Comparison of ENCODE assay signal across 8 cellular contexts in the genomic region with DNA sequence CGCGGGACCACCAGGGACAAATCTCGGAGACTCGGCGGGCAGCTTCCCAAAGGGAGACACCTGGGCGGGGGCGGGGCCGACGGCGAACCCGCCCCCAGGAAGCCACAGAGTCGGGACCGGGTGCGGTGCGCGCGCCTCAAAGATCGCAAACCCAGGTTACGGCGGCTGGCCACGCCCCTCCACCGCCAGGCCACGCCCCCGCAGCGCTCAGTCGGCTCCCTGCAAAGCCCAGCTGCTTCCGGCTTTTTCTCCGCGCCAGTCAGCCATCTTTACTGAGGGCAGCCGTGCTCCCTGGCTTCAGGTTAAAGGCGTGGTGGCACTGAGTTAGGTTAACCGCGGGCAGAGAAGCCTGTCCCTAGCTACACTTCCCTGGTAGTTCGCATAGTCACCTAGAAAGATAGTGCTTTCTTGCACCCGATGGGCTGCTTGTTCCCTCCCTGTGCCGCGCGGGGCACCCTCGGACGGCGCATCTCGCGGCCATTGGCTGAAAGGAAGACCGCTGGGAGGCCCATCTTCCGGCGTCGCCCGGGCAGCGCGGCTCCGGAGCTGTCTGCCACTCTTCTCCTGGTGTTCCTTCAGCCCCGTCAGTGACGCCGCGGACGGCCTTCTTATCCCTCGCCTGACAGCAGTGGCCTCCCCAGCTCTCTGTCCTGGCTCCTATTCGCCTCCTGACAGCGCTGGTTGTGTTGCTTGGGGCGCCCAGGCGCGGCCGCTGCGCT. TPM values are rescaled to one million over a fixed set of nuclear protein-coding genes. Genes with fewer than 3 reads are reported as not detected.
DNase-seq lines count a peak whose midpoint lies in the region; ATAC-seq and TF ChIP-seq lines count a peak whose summit lies in the region.

A gene with protein sequence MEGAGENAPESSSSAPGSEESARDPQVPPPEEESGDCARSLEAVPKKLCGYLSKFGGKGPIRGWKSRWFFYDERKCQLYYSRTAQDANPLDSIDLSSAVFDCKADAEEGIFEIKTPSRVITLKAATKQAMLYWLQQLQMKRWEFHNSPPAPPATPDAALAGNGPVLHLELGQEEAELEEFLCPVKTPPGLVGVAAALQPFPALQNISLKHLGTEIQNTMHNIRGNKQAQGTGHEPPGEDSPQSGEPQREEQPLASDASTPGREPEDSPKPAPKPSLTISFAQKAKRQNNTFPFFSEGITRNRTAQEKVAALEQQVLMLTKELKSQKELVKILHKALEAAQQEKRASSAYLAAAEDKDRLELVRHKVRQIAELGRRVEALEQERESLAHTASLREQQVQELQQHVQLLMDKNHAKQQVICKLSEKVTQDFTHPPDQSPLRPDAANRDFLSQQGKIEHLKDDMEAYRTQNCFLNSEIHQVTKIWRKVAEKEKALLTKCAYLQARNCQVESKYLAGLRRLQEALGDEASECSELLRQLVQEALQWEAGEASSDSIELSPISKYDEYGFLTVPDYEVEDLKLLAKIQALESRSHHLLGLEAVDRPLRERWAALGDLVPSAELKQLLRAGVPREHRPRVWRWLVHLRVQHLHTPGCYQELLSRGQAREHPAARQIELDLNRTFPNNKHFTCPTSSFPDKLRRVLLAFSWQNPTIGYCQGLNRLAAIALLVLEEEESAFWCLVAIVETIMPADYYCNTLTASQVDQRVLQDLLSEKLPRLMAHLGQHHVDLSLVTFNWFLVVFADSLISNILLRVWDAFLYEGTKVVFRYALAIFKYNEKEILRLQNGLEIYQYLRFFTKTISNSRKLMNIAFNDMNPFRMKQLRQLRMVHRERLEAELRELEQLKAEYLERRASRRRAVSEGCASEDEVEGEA (minus strand): TSS at position 72 of the 719 bp plus-strand sequence. CDS start 108 bp downstream, outside the sequence.

- no peaks in the 10 kb centered on the region for H3K9me2 ChIP-seq in HCT116 (ENCODE audit: insufficient read depth)
- H3K9me2 ChIP-seq in MM.1S (replicated peaks; ENCODE audit: insufficient read depth, low read length) = no peaks in the 10 kb centered on the region

- H3F3A ChIP-seq in MM.1S (ENCODE audit: insufficient read depth, low read length) = peaks cover 13% of the 10 kb centered on the region

- intact Hi-C loops in HCT116 (cut with micrococcal nuclease) (no loop called here), stomach (cut with DNase I; ENCODE audit: low total_unique reads) (no loop called here)

- peak within 1 kb of the TSS; percentile 69 for H3K9ac ChIP-seq in HCT116 (ENCODE audit: low read length)
- peak within 1 kb of the TSS; percentile 87 for H3K9ac ChIP-seq in MM.1S (ENCODE audit: low read length)

- H3K27me3 ChIP-seq in HCT116 (ENCODE audit: insufficient read depth, low read length) (no peaks in the 10 kb centered on the region), MM.1S (replicated peaks; ENCODE audit: insufficient read depth, low read length) (0 out of 2 replicates have a peak, but pooled peaks cover 6% of the 10 kb centered on the region), stomach (no peaks in the 10 kb centered on the region)

- TF ChIP-seq RAD21 in HCT116 (IDR thresholded peaks at IDR 0.05; ENCODE audit: low read depth) = no peak

- BruUV-seq in HCT116 (replicated peaks; lab: Mats Ljungman, UMichigan) = no TSS peak

- no peaks in the 10 kb centered on the region for H3K9me3 Mint-ChIP-seq in neural crest cell

- peaks cover 34% of the 10 kb centered on the region for H3K27me3 Mint-ChIP-seq in neural crest cell (ENCODE audit: low read depth)

- peaks cover 11% of the 10 kb centered on the region for H3K4me1 Mint-ChIP-seq in neural crest cell

- peak within 1 kb of the TSS; percentile 88 for H3K4me3 Mint-ChIP-seq in neural crest cell

- H3K36me3 Mint-ChIP-seq in neural crest cell (ENCODE audit: low read depth) = no peaks in the 10 kb centered on the region

- TF ChIP-seq CTCF in HCT116 (IDR thresholded peaks at IDR 0.05 in 2 of 3, conservative IDR thresholded peaks at IDR 0.05 in 1 of 3; ENCODE audit: borderline replicate concordance in 1 of 3, insufficient read depth in 1 of 3, low read depth in 2 of 3, low read length in 2 of 3) (no peak; a peak in 2 of 6 replicates), MM.1S (IDR thresholded peaks at IDR 0.05; ENCODE audit: low read length) (0 out of 2 replicates have a peak, but pooled peaks have one; percentile 22), foreskin fibroblast (IDR thresholded peaks at IDR 0.05; ENCODE audit: low read depth, low read length) (peak; percentile 4), neural crest cell (conservative IDR thresholded peaks at IDR 0.05) (no peak), stomach (IDR thresholded peaks at IDR 0.05) (peak in 1 of 7 experiments; percentile 33)

- H3K36me3 ChIP-seq in HCT116 (ENCODE audit: control insufficient read depth in 1 of 2, insufficient read depth in 2 of 2, low read length in 2 of 2) (no peaks in the 10 kb centered on the region), MM.1S (replicated peaks; ENCODE audit: insufficient read depth, low read length) (no peaks in the 10 kb centered on the region), stomach (peaks cover 0 to 5% (median 4%) of the 10 kb centered on the region in 4 donors)

- DNase-seq in GM04503 (ENCODE audit: low read depth) = peak; percentile 72
- peak; percentile 89 for DNase-seq in HCT116 (ENCODE audit: low read depth, low spot score)
- peak; percentile 95 for DNase-seq in MM.1S
- DNase-seq in SHP77 treated with DMSO at 0.1 percent for 48 hours (lab: John Stamatoyannopoulos, UW) = peak; percentile 89
- peak; percentile 97 for DNase-seq in activated gamma-delta T cell treated with anti-CD3 and anti-CD28 coated beads, Interleukin-2, amount 50 U/mL, for 16 hours (ENCODE audit: low read depth)
- peak; percentile 90 to 97 for DNase-seq in foreskin fibroblast
- peak; percentile 93 for DNase-seq in neural crest cell (ENCODE audit: low read depth, low spot score)
- DNase-seq in stomach = peak; percentile 99

- peak; percentile 84 for ATAC-seq in HCT116

- 0 to 1% (median 1%) methylated on average over 37 to 64 of the region's 64 CpGs for WGBS in stomach, 5 donors

- H3K27ac ChIP-seq in HCT116 (ENCODE audit: low read depth, low read length) (peak within 1 kb of the TSS; percentile 90), MM.1S (ENCODE audit: low read length) (peak within 1 kb of the TSS; percentile 95), stomach (peak within 1 kb of the TSS; percentile 92 to 99 (median 97))

- H3K4me3 ChIP-seq in HCT116 (replicated peaks in 1 of 2; ENCODE audit: low read depth in 1 of 2, low read length in 2 of 2) (peak within 1 kb of the TSS; percentile 77 to 96), MM.1S (ENCODE audit: low read length) (peak within 1 kb of the TSS; percentile 82), foreskin fibroblast (ENCODE audit: low read depth in 1 of 2, low read length in 2 of 2) (peak within 1 kb of the TSS; percentile 86 to 93), stomach (peak within 1 kb of the TSS; percentile 82 to 90 (median 86))

- TF ChIP-seq EP300 in stomach (IDR thresholded peaks at IDR 0.05) = no peak

- RAD21 ChIA-PET in HCT116 (lab: Charles Lee; ENCODE audit: low non-redundant PET in 1 of 2, low total read pairs in 2 of 2, uncharacterized antibody in 2 of 2, unreplicated experiment in 2 of 2) = no interaction called here

- peak within 1 kb of the TSS; percentile 96 for H2AFZ ChIP-seq in HCT116 (ENCODE audit: low read depth, low read length, poor library complexity, severe bottlenecking)
- H2AFZ ChIP-seq in MM.1S (ENCODE audit: low read length) = peak within 1 kb of the TSS; percentile 86

- H4K20me1 ChIP-seq in HCT116 (ENCODE audit: insufficient read depth) (no peaks in the 10 kb centered on the region), MM.1S (ENCODE audit: insufficient read depth, low read length) (no peaks in the 10 kb centered on the region)

- CTCF ChIA-PET in HCT116 (lab: Charles Lee) = interaction anchor here (0.8 to 1.6 kb wide), 9 partner anchors 8 to 333 kb away, joined by 3 to 6 read pairs (median 3); a partner anchor contains a TSS

- TF ChIP-seq POLR2A in HCT116 (IDR thresholded peaks at IDR 0.05; ENCODE audit: borderline replicate concordance, extremely low read depth, insufficient read depth, insufficient read length) (peak; percentile 47), stomach (IDR thresholded peaks at IDR 0.05) (no peak)

- H3K4me2 ChIP-seq in HCT116 (ENCODE audit: low read length) (peak within 1 kb of the TSS; percentile 85), MM.1S (ENCODE audit: low read depth, low read length) (peak within 1 kb of the TSS; percentile 100)

- H3K9me3 ChIP-seq in HCT116 (ENCODE audit: control insufficient read depth in 1 of 2, insufficient read depth in 1 of 2, low read depth in 1 of 2, low read length in 2 of 2) (no peaks in the 10 kb centered on the region), MM.1S (replicated peaks; ENCODE audit: insufficient read depth, low read length) (no peaks in the 10 kb centered on the region), stomach (no peaks in the 10 kb centered on the region)

- peak within 1 kb of the TSS; percentile 99 for H3K27ac Mint-ChIP-seq in neural crest cell (ENCODE audit: unreplicated experiment)

- H3K79me2 ChIP-seq in HCT116 (ENCODE audit: insufficient read depth, low read length) (peaks cover 15% of the 10 kb centered on the region; the same call in 1 of the 2 replicates), MM.1S (ENCODE audit: low read length) (no peaks in the 10 kb centered on the region)

- POLR2A ChIA-PET in HCT116 (lab: Charles Lee) = interaction anchor here (0.8 to 2.2 kb wide), 4 partner anchors 21 to 333 kb away, joined by 3 to 7 read pairs (median 5); a partner anchor contains a TSS

- H3K4me1 ChIP-seq in HCT116 (ENCODE audit: control insufficient read depth in 1 of 2, insufficient read depth in 2 of 2, low read length in 2 of 2) (peaks cover 35 to 49% of the 10 kb centered on the region in 2 experiments), MM.1S (ENCODE audit: low read length) (peaks cover 6% of the 10 kb centered on the region; the same call in 1 of the 2 replicates), stomach (peaks cover 16 to 50% (median 35%) of the 10 kb centered on the region in 4 donors)

TF ChIP-seq in HCT116, 20 proteins besides CTCF, POLR2A, EP300 and RAD21:
- TF ChIP-seq YY1 (IDR thresholded peaks at IDR 0.05; ENCODE audit: extremely low read depth, insufficient replicate concordance, low read depth, low read length) (peak; percentile 99), ZFX (IDR thresholded peaks at IDR 0.05) (peak; percentile 80), EZH2 (IDR thresholded peaks at IDR 0.05) (no peak), POLR2AphosphoS5 (IDR thresholded peaks at IDR 0.05; ENCODE audit: low read depth, low read length) (peak; percentile 73), EGR1 (IDR thresholded peaks at IDR 0.05; ENCODE audit: low read depth) (no peak), TCF7L2 (IDR thresholded peaks at IDR 0.05; ENCODE audit: borderline replicate concordance, extremely low read depth, insufficient read depth, insufficient read length) (peak; percentile 74)
- TF ChIP-seq, protein P1, sequence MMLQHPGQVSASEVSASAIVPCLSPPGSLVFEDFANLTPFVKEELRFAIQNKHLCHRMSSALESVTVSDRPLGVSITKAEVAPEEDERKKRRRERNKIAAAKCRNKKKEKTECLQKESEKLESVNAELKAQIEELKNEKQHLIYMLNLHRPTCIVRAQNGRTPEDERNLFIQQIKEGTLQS (IDR thresholded peaks at IDR 0.05) = no peak
TF ChIP-seq in HCT116: peak in this region for 4.

RNA-seq across cellular contexts. Expression of the gene that starts here (rescaled TPM):
- total RNA-seq in HCT116 (2021; ENCODE audit: unreplicated experiment) (9.8 TPM), neural crest cell (2.2 and 2.4 TPM in 2 replicates), stomach (10 to 100 TPM in 3 of 5 donors, 1 to 10 TPM in 2; 2.9 to 36.4 (median 24.0) TPM)
- 8.4 and 9.6 TPM in 2 replicates for polyA plus RNA-seq in HCT116 (2012)
- polyA plus RNA-seq in stomach = 10 to 100 TPM in 1 of 3 donors, 1 to 10 TPM in 2; 6.4 to 28.5 (median 7.8) TPM

Comparison
In these comparisons a context has a peak if more than half of its experiments do, and no peak if none do; other contexts are left out.
1. Peak in every context shown above with its lines: DNase-seq, ATAC-seq, H3K4me3 ChIP-seq and H3K27ac ChIP-seq.
2. CTCF ChIP-seq: peak in MM.1S (single experiment) and foreskin fibroblast (single experiment); none in HCT116 (0 of 3) and neural crest cell (single experiment).